Comparison of ENCODE assay signal across 1 cellular context in the genomic region with DNA sequence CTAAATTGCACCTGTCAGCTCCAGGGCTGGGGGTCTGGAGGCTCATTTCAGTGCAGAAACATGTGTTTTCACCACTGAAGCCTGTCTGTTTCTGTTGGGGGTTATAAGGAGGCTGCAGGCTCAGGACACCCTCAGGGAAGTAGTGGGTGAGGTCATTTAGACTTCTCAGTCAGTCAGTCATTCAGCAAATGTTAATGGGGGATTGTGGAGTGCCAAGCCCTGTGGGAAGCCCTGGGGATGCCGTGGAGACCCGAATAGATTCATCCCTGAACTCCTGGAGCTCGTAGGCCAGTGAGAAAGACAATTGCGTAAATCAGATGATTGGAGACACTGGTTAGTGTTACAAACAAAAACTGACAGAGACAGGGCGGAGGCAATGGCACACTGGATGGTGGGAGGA.
TF ChIP-seq lines count a peak whose summit lies in the region.

No MANE protein-coding gene starts in this region.

TF ChIP-seq in GM23338, 12 proteins besides CTCF, POLR2A, EP300 and RAD21:
- no peak for TF ChIP-seq EZH2 (IDR thresholded peaks at IDR 0.05; ENCODE audit: low read depth, unreplicated experiment)
- TF ChIP-seq, protein P1, sequence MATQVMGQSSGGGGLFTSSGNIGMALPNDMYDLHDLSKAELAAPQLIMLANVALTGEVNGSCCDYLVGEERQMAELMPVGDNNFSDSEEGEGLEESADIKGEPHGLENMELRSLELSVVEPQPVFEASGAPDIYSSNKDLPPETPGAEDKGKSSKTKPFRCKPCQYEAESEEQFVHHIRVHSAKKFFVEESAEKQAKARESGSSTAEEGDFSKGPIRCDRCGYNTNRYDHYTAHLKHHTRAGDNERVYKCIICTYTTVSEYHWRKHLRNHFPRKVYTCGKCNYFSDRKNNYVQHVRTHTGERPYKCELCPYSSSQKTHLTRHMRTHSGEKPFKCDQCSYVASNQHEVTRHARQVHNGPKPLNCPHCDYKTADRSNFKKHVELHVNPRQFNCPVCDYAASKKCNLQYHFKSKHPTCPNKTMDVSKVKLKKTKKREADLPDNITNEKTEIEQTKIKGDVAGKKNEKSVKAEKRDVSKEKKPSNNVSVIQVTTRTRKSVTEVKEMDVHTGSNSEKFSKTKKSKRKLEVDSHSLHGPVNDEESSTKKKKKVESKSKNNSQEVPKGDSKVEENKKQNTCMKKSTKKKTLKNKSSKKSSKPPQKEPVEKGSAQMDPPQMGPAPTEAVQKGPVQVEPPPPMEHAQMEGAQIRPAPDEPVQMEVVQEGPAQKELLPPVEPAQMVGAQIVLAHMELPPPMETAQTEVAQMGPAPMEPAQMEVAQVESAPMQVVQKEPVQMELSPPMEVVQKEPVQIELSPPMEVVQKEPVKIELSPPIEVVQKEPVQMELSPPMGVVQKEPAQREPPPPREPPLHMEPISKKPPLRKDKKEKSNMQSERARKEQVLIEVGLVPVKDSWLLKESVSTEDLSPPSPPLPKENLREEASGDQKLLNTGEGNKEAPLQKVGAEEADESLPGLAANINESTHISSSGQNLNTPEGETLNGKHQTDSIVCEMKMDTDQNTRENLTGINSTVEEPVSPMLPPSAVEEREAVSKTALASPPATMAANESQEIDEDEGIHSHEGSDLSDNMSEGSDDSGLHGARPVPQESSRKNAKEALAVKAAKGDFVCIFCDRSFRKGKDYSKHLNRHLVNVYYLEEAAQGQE (IDR thresholded peaks at IDR 0.05; ENCODE audit: unreplicated experiment): no peak
- no peak for TF ChIP-seq JUNB (IDR thresholded peaks at IDR 0.05; ENCODE audit: unreplicated experiment)
- no peak for TF ChIP-seq NANOG (IDR thresholded peaks at IDR 0.05; ENCODE audit: borderline replicate concordance)
- TF ChIP-seq ZNF114 (CRISPR knock-in tag; IDR thresholded peaks at IDR 0.05): no peak
- no peak for TF ChIP-seq CREB1 (CRISPR knock-in tag; IDR thresholded peaks at IDR 0.05; ENCODE audit: low read depth)
- no peak for TF ChIP-seq ZNF331 (CRISPR knock-in tag; IDR thresholded peaks at IDR 0.05; ENCODE audit: low read depth)
